In genomic region chr7:82050792-82051191, GRCh38 we compare ENCODE assay signal across 15 cellular contexts.
DNase-seq lines count a peak whose midpoint lies in the region; ATAC-seq, FAIRE-seq and TF ChIP-seq lines count a peak whose summit lies in the region.
"Had no signal": no experiment of that assay in that cellular context is flagged by ENCODE, and none has a peak within 500 bp of the region (broad histone marks: within the 10 kb centered on the region; RNA-seq: fewer than 3 reads in every experiment).

No MANE protein-coding gene starts in this region.

- peak overlapping the region; percentile 7; the same call in 1 of the 2 replicates for H3K4me3 Mint-ChIP-seq in HFFc6
- H3K4me3 Mint-ChIP-seq: activated CD8-positive, alpha-beta T cell treated with anti-CD3 and anti-CD28 coated beads for 36 hours; activated naive CD8-positive, alpha-beta T cell treated with anti-CD3 and anti-CD28 coated beads, Interleukin-2, amount 10 ng/mL, durations not matched to agents 7 days and 5 days; T-helper 17 cell had no signal

- intact Hi-C loops in GM12878 (cut with micrococcal nuclease; ENCODE audit: unreplicated experiment), result loop anchor here (1.0 to 10.0 kb wide), 3 partner anchors 30 to 244 kb away; no protein-coding TSS in a partner anchor
- intact Hi-C loops in OCI-LY7 (cut with micrococcal nuclease; ENCODE audit: unreplicated experiment), result no loop called here

- H3K4me2 ChIP-seq in GM12878 (ENCODE audit: control insufficient read depth, insufficient read depth) (no peak overlapping the region), OCI-LY7 (ENCODE audit: low read length) (no peak overlapping the region)

- no TSS peak for BruUV-seq in GM12878 (replicated peaks; lab: Mats Ljungman, UMichigan)
- BruUV-seq in OCI-LY7 (replicated peaks; lab: Mats Ljungman, UMichigan), result no TSS peak

- no peak for TF ChIP-seq POLR2A in GM12878 (IDR thresholded peaks at IDR 0.05; ENCODE audit: low read depth, low read length)

- TF ChIP-seq EP300 in GM12878 (IDR thresholded peaks at IDR 0.05; ENCODE audit: borderline replicate concordance in 1 of 2, control insufficient read depth in 1 of 2, low read depth in 2 of 2, low read length in 2 of 2), result no peak

- TF ChIP-seq RAD21 in GM12878 (IDR thresholded peaks at IDR 0.05; ENCODE audit: insufficient read depth, low read depth, low read length), result no peak

- TF ChIP-seq CTCF in HFFc6 (IDR thresholded peaks at IDR 0.05) (no peak), GM12878 (IDR thresholded peaks at IDR 0.05 in 2 of 3, conservative IDR thresholded peaks at IDR 0.05 in 1 of 3; ENCODE audit: control insufficient read depth in 2 of 3, extremely low read depth in 1 of 3, insufficient read depth in 1 of 3, low read depth in 3 of 3, low read length in 3 of 3) (no peak), OCI-LY7 (conservative IDR thresholded peaks at IDR 0.05; ENCODE audit: low read length) (no peak)

- H3K9ac ChIP-seq in GM12878 (ENCODE audit: control insufficient read depth, insufficient read depth, low read length), result no peak overlapping the region

- POLR2A ChIA-PET in GM12878 (lab: Charles Lee), result interaction anchor here (1.0 to 2.8 kb wide), 2 partner anchors 56 to 120 kb away, joined by 3 to 8 read pairs; no protein-coding TSS in a partner anchor
- POLR2A ChIA-PET in OCI-LY7 (lab: Charles Lee), result no interaction called here

- RAD21 ChIA-PET in GM12878 (lab: Charles Lee; ENCODE audit: unreplicated experiment), result interaction anchor here (0.7 to 8.4 kb wide), 4 partner anchors 29 to 214 kb away, joined by 4 to 45 read pairs (median 24); no protein-coding TSS in a partner anchor

- H4K20me1 ChIP-seq in GM12878 (ENCODE audit: control insufficient read depth, insufficient read depth), result no peaks in the 10 kb centered on the region
- H4K20me1 ChIP-seq in OCI-LY7 (ENCODE audit: insufficient read depth, low read length), result no peaks in the 10 kb centered on the region

- H3K79me2 ChIP-seq in ACC112 (ENCODE audit: control insufficient read depth, insufficient read depth, low read length, unreplicated experiment) (no peaks in the 10 kb centered on the region), GM12878 (ENCODE audit: control insufficient read depth, insufficient read depth, low read length) (no peaks in the 10 kb centered on the region), OCI-LY7 (ENCODE audit: insufficient read depth, low read depth, low read length) (no peaks in the 10 kb centered on the region)

- DNase-seq in HFFc6 (peak; percentile 54), GM12878 (ENCODE audit: low read depth, low spot score) (no peak), islet precursor cell (peak; percentile 54), OCI-LY7 (ENCODE audit: low spot score) (no peak)
- DNase-seq in activated naive CD4-positive, alpha-beta T cell treated with Interleukin-2 at 50 U/mL for 16 hours, result no peak
- DNase-seq: activated CD8-positive, alpha-beta T cell treated with anti-CD3 and anti-CD28 coated beads for 36 hours; activated naive CD8-positive, alpha-beta T cell treated with anti-CD3 and anti-CD28 coated beads, Interleukin-2, amount 10 ng/mL, durations not matched to agents 7 days and 5 days; kidney; MV-4-11; stimulated activated naive CD4-positive, alpha-beta T cell treated with Interleukin-2 at 50 U/mL for 16 hours; T-helper 17 cell had no signal

- H3K27ac Mint-ChIP-seq in HFFc6, result peak overlapping the region; percentile 88; the same call in 1 of the 2 replicates
- H3K27ac Mint-ChIP-seq: activated CD8-positive, alpha-beta T cell treated with anti-CD3 and anti-CD28 coated beads for 36 hours; activated naive CD8-positive, alpha-beta T cell treated with anti-CD3 and anti-CD28 coated beads, Interleukin-2, amount 10 ng/mL, durations not matched to agents 7 days and 5 days; T-helper 17 cell had no signal

- H3K4me1 Mint-ChIP-seq in HFFc6 (ENCODE audit: low read depth), result peaks cover 12% of the 10 kb centered on the region
- H3K4me1 Mint-ChIP-seq: activated naive CD8-positive, alpha-beta T cell treated with anti-CD3 and anti-CD28 coated beads, Interleukin-2, amount 10 ng/mL, durations not matched to agents 7 days and 5 days; T-helper 17 cell had no signal

- in situ Hi-C loops in GM12878 (cut with MboI), result no loop called here

- H3K27ac ChIP-seq in ACC112 (ENCODE audit: low read depth, low read length), result peak overlapping the region; percentile 76
- no peak overlapping the region for H3K27ac ChIP-seq in GM12878 (ENCODE audit: control insufficient read depth, insufficient read depth)
- H3K27ac ChIP-seq in OCI-LY7 (ENCODE audit: low read depth, low read length, poor library complexity, severe bottlenecking), result no peak overlapping the region

- H3K27me3 ChIP-seq in ACC112 (ENCODE audit: insufficient read depth, low read length), result no peaks in the 10 kb centered on the region
- no peaks in the 10 kb centered on the region for H3K27me3 ChIP-seq in GM12878 (replicated peaks in 1 of 2; ENCODE audit: control insufficient read depth in 2 of 2, insufficient read depth in 2 of 2, low read length in 1 of 2)

- no peaks in the 10 kb centered on the region for H3K36me3 ChIP-seq in ACC112 (ENCODE audit: insufficient read depth, low read length)
- no peaks in the 10 kb centered on the region for H3K36me3 ChIP-seq in GM12878 (ENCODE audit: control insufficient read depth in 2 of 2, insufficient read depth in 2 of 2, low read length in 1 of 2)
- no peaks in the 10 kb centered on the region for H3K36me3 ChIP-seq in OCI-LY7 (ENCODE audit: insufficient read depth, low read length)

- CTCF ChIA-PET in GM12878 (lab: Yijun Ruan, JAX), result interaction anchor here (1.5 to 7.3 kb wide), 5 partner anchors 58 to 520 kb away, joined by 3 to 71 read pairs (median 7); no protein-coding TSS in a partner anchor
- CTCF ChIA-PET in OCI-LY7 (lab: Charles Lee; ENCODE audit: unreplicated experiment), result no interaction called here

- SMC1A ChIA-PET in GM12878 (lab: Charles Lee; ENCODE audit: uncharacterized antibody, unreplicated experiment), result interaction anchor here (0.9 to 2.6 kb wide), 12 partner anchors 25 to 665 kb away, joined by 3 to 25 read pairs (median 4); no protein-coding TSS in a partner anchor

- H3K4me1 ChIP-seq in ACC112 (ENCODE audit: control insufficient read depth, insufficient read depth, low read length, unreplicated experiment) (peaks cover 24% of the 10 kb centered on the region), GM12878 (ENCODE audit: control insufficient read depth, insufficient read depth, low read length) (no peaks in the 10 kb centered on the region), OCI-LY7 (ENCODE audit: insufficient read depth, low read length, poor library complexity, severe bottlenecking) (no peaks in the 10 kb centered on the region)

- FAIRE-seq in GM12878 (lab: Jason Lieb, UNC), result no peak
- FAIRE-seq: GM19239, kidney had no signal

- peak; percentile 7 for ATAC-seq in GM12878
- ATAC-seq in GM21576 (IDR thresholded peaks at IDR 0.05; ENCODE audit: unreplicated experiment), result no peak
- ATAC-seq in HG02642 (IDR thresholded peaks at IDR 0.05; ENCODE audit: poor library complexity, unreplicated experiment), result no peak
- ATAC-seq: activated CD8-positive, alpha-beta T cell treated with anti-CD3 and anti-CD28 coated beads for 36 hours; T-helper 17 cell had no signal

- H3K9me3 ChIP-seq in GM12878 (replicated peaks; ENCODE audit: control insufficient read depth, insufficient read depth, low read length) (no peaks in the 10 kb centered on the region), OCI-LY7 (ENCODE audit: low read length) (no peaks in the 10 kb centered on the region)

- H3K9me2 ChIP-seq in OCI-LY7 (ENCODE audit: insufficient read depth, low read length), result no peaks in the 10 kb centered on the region

- no peaks in the 10 kb centered on the region for H3K27me3 Mint-ChIP-seq in HFFc6 (ENCODE audit: insufficient read depth)
- H3K27me3 Mint-ChIP-seq: activated CD8-positive, alpha-beta T cell treated with anti-CD3 and anti-CD28 coated beads for 36 hours; activated naive CD8-positive, alpha-beta T cell treated with anti-CD3 and anti-CD28 coated beads, Interleukin-2, amount 10 ng/mL, durations not matched to agents 7 days and 5 days; T-helper 17 cell had no signal

- H3K36me3 Mint-ChIP-seq in HFFc6 (ENCODE audit: low read depth), result no peaks in the 10 kb centered on the region; the same call in 1 of the 2 replicates
- H3K36me3 Mint-ChIP-seq: activated naive CD8-positive, alpha-beta T cell treated with anti-CD3 and anti-CD28 coated beads, Interleukin-2, amount 10 ng/mL, durations not matched to agents 7 days and 5 days had no signal

- H3K4me3 ChIP-seq in ACC112 (ENCODE audit: low read depth, low read length) (peak overlapping the region; percentile 5; the same call in 1 of the 2 replicates), GM12878 (no peak overlapping the region), OCI-LY7 (ENCODE audit: low read depth, low read length, poor library complexity, severe bottlenecking) (no peak overlapping the region)

- 65% methylated on average over 4 of the region's 4 CpGs for WGBS in GM12878 (ENCODE audit: insufficient coverage, insufficient replicate concordance, low lambda C conversion rate, missing lambda C conversion rate)

- H2AFZ ChIP-seq in ACC112 (ENCODE audit: low read length, unreplicated experiment), result no peak overlapping the region
- no peak overlapping the region for H2AFZ ChIP-seq in GM12878 (ENCODE audit: control insufficient read depth, low read depth, low read length)
- no peak overlapping the region for H2AFZ ChIP-seq in OCI-LY7 (ENCODE audit: low read length)

- no peaks in the 10 kb centered on the region for H3K9me3 Mint-ChIP-seq in HFFc6
- H3K9me3 Mint-ChIP-seq: activated CD8-positive, alpha-beta T cell treated with anti-CD3 and anti-CD28 coated beads for 36 hours had no signal

TF ChIP-seq in GM12878, 131 proteins besides CTCF, POLR2A, EP300 and RAD21:
- TF ChIP-seq EGR1 (IDR thresholded peaks at IDR 0.05; ENCODE audit: borderline replicate concordance in 1 of 2, low read depth in 2 of 2, low read length in 2 of 2) (no peak), STAT3 (IDR thresholded peaks at IDR 0.05; ENCODE audit: low read depth, low read length) (no peak)

Comparison
In these comparisons a context has a peak if more than half of its experiments do, and no peak if none do; other contexts are left out.
1. DNase-seq: peak in HFFc6 (single experiment) and islet precursor cell (single experiment); none in GM12878 (single experiment), activated naive CD4-positive, alpha-beta T cell treated with Interleukin-2 at 50 U/mL for 16 hours (single experiment) and OCI-LY7 (single experiment).